In genomic region chr7:90595801-90596683, GRCh38 we compare ENCODE assay signal across 8 cellular contexts. TPM values are rescaled to one million over a fixed set of nuclear protein-coding genes. Genes with fewer than 3 reads are reported as not detected.
DNase-seq lines count a peak whose midpoint lies in the region; ATAC-seq, FAIRE-seq and TF ChIP-seq lines count a peak whose summit lies in the region.

Gene CDK14 (plus strand): TSS chr7:90596321. CDS start chr7:90596628, 307 bp downstream.

- TF ChIP-seq POLR2A in GM12891 (IDR thresholded peaks at IDR 0.05; ENCODE audit: low read depth, low read length): no peak

- peak; percentile 86 for DNase-seq in A673 (ENCODE audit: low spot score)
- DNase-seq in GM12891 (ENCODE audit: insufficient read length, low spot score): peak; percentile 60
- peak; percentile 94 for DNase-seq in NAMALWA (ENCODE audit: low spot score)
- DNase-seq in colonic mucosa: peak; percentile 82
- DNase-seq in left kidney (ENCODE audit: low read depth, low spot score): peak; percentile 92
- DNase-seq in stimulated activated CD4-positive, alpha-beta T cell treated with anti-CD3 and anti-CD28 coated beads, Interleukin-15, amount 100 ng/mL, for 24 hours: peak; percentile 73

- H3K4me1 Mint-ChIP-seq in T-helper 1 cell treated with Interleukin-12 subunit alpha and Interleukin-12 subunit beta and Interleukin-4 antibody, amounts not matched to agents 30 μg/mL and 1 μg/mL, for 36 hours (ENCODE audit: low read depth): peaks cover 10% of the 10 kb centered on the region

- H3K27ac ChIP-seq in A673 (ENCODE audit: low read depth, low read length, poor library complexity, severe bottlenecking): peak within 1 kb of the TSS; percentile 94
- no peak within 1 kb of the TSS for H3K27ac ChIP-seq in colonic mucosa

- no peak within 1 kb of the TSS for H3K27ac Mint-ChIP-seq in T-helper 1 cell treated with Interleukin-12 subunit alpha and Interleukin-12 subunit beta and Interleukin-4 antibody, amounts not matched to agents 30 μg/mL and 1 μg/mL, for 36 hours

- FAIRE-seq in GM12891 (lab: Jason Lieb, UNC): peak; percentile 89

- H3K36me3 Mint-ChIP-seq in T-helper 1 cell treated with Interleukin-12 subunit alpha and Interleukin-12 subunit beta and Interleukin-4 antibody, amounts not matched to agents 30 μg/mL and 1 μg/mL, for 36 hours (ENCODE audit: low read depth): no peaks in the 10 kb centered on the region

- H3K9ac ChIP-seq in colonic mucosa (ENCODE audit: low read depth in 2 of 2, low read length in 2 of 2): peak within 1 kb of the TSS; percentile 28 to 40

- H3K9me3 ChIP-seq in A673 (ENCODE audit: low read depth, low read length, poor library complexity, severe bottlenecking): no peaks in the 10 kb centered on the region
- no peaks in the 10 kb centered on the region for H3K9me3 ChIP-seq in colonic mucosa

- H3K4me3 Mint-ChIP-seq in T-helper 1 cell treated with Interleukin-12 subunit alpha and Interleukin-12 subunit beta and Interleukin-4 antibody, amounts not matched to agents 30 μg/mL and 1 μg/mL, for 36 hours: peak within 1 kb of the TSS; percentile 76

- H3K36me3 ChIP-seq in A673 (ENCODE audit: insufficient read depth, low read length, poor library complexity, severe bottlenecking) (no peaks in the 10 kb centered on the region), colonic mucosa (no peaks in the 10 kb centered on the region)

- H3K9me3 Mint-ChIP-seq in T-helper 1 cell treated with Interleukin-12 subunit alpha and Interleukin-12 subunit beta and Interleukin-4 antibody, amounts not matched to agents 30 μg/mL and 1 μg/mL, for 36 hours: no peaks in the 10 kb centered on the region

- ATAC-seq in HG02588 (IDR thresholded peaks at IDR 0.05; ENCODE audit: unreplicated experiment): peak; percentile 68

- peaks cover 46% of the 10 kb centered on the region for H3K4me1 ChIP-seq in A673 (ENCODE audit: insufficient read depth, low read length, poor library complexity, severe bottlenecking)
- no peaks in the 10 kb centered on the region for H3K4me1 ChIP-seq in colonic mucosa

- CTCF ChIA-PET in A673 (lab: Charles Lee): interaction anchor here (0.6 to 3.0 kb wide), 3 partner anchors 27 to 141 kb away, joined by 5 to 10 read pairs (median 5); no protein-coding TSS in a partner anchor

- TF ChIP-seq CTCF in A673 (conservative IDR thresholded peaks at IDR 0.05; ENCODE audit: low read depth, low read length) (peak; percentile 43), colonic mucosa (IDR thresholded peaks at IDR 0.05) (peak; percentile 15)

- peak within 1 kb of the TSS; percentile 69 for H3K4me3 ChIP-seq in A673 (ENCODE audit: low read depth, low read length, poor library complexity, severe bottlenecking)
- peak within 1 kb of the TSS; percentile 59 for H3K4me3 ChIP-seq in colonic mucosa

- peaks cover 53% of the 10 kb centered on the region for H3K27me3 Mint-ChIP-seq in T-helper 1 cell treated with Interleukin-12 subunit alpha and Interleukin-12 subunit beta and Interleukin-4 antibody, amounts not matched to agents 30 μg/mL and 1 μg/mL, for 36 hours (ENCODE audit: low read depth)

- H3K27me3 ChIP-seq in A673 (replicated peaks; ENCODE audit: insufficient read depth, low read depth, low read length, poor library complexity) (no peaks in the 10 kb centered on the region), colonic mucosa (no peaks in the 10 kb centered on the region)

- intact Hi-C loops in A673 (cut with micrococcal nuclease; ENCODE audit: unreplicated experiment) (loop anchor here (1.0 to 10.0 kb wide), 4 partner anchors 139 to 491 kb away; partner anchors contain the start of gene STEAP1), colonic mucosa (cut with DNase I) (no loop called here)

- BruUV-seq in A673 (replicated peaks; lab: Mats Ljungman, UMichigan): no TSS peak

- POLR2A ChIA-PET in A673 (lab: Charles Lee; ENCODE audit: low non-redundant PET): interaction anchor here (0.6 kb wide), 1 partner anchor 182 kb away, joined by 3 read pairs; no protein-coding TSS in a partner anchor

TF ChIP-seq in GM12891, 5 proteins besides CTCF, POLR2A, EP300 and RAD21:
- 0 out of 2 replicates have a peak, but pooled peaks have one; percentile 5 for TF ChIP-seq SPI1 (IDR thresholded peaks at IDR 0.05; ENCODE audit: low read depth, low read length)
- TF ChIP-seq POU2F2 (IDR thresholded peaks at IDR 0.05; ENCODE audit: low read depth, low read length): no peak
- peak; percentile 51; the same call in 1 of the 2 replicates for TF ChIP-seq TAF1 (IDR thresholded peaks at IDR 0.05; ENCODE audit: low read depth, low read length)
- 0 out of 2 replicates have a peak, but pooled peaks have one; percentile 38 for TF ChIP-seq POLR2AphosphoS5 (IDR thresholded peaks at IDR 0.05; ENCODE audit: low read depth, low read length)
- no peak for TF ChIP-seq PAX5 (IDR thresholded peaks at IDR 0.05; ENCODE audit: insufficient read depth, low read length, severe bottlenecking)

RNA-seq across cellular contexts. Expression of gene CDK14, which starts in this region (rescaled TPM):
- total RNA-seq in A673 (2021) (128 and 131 TPM in 2 replicates), colonic mucosa (1 to 10 TPM; 1.9 to 4.9 TPM)
- 4.6 TPM for polyA plus RNA-seq in GM12891 (2012; ENCODE audit: low read depth, missing spikeins)

Comparison
In these comparisons a context has a peak if more than half of its experiments do, and no peak if none do; other contexts are left out.
1. RNA of gene CDK14 (total RNA-seq): 128 to 131 TPM in A673; 1.9 to 4.9 TPM in colonic mucosa; every median in the first group is over 10 times any median in the second.
2. Peak in every context shown above with its lines, with median percentiles within 50 percentile points of each other: DNase-seq.